ENCODE assay signal across 16 cellular contexts in genomic region chr7:106464169-106464568, GRCh38.
"Had no signal": no experiment of that assay in that cellular context is flagged by ENCODE, and none has a peak within 500 bp of the region (broad histone marks: within the 10 kb centered on the region; RNA-seq: fewer than 3 reads in every experiment).

No MANE protein-coding gene starts in this region.

- H3K9me3 ChIP-seq: gastrocnemius medialis, left ventricle myocardium inferior had no signal

- H3K36me3 Mint-ChIP-seq: memory B cell; natural killer cell; stimulated activated naive B cell treated with anti-CD40 and anti-IgM and Interleukin-4, amounts not matched to agents 10 μg/mL and 1 μg/mL and 100 μg/mL, for 72 hours; type B pancreatic cell had no signal

- DNase-seq: activated CD4-positive, alpha-beta memory T cell treated with anti-CD3 and anti-CD28 coated beads, Interleukin-2, amount 10 ng/mL, durations not matched to agents 7 days and 5 days; activated CD4-positive, alpha-beta T cell treated with anti-CD3 and anti-CD28 coated beads for 1 hour; activated CD8-positive, alpha-beta memory T cell treated with anti-CD3 and anti-CD28 coated beads, Interleukin-2, amount 50 U/mL, for 48 hours; activated naive CD4-positive, alpha-beta T cell treated with Interleukin-2 at 50 U/mL for 16 hours; caudate nucleus; cortex of kidney; effector CD8-positive, alpha-beta T cell; gastrocnemius medialis; left ventricle myocardium inferior; natural killer cell; nucleus accumbens; right cardiac atrium; stimulated activated naive B cell treated with anti-CD40 and anti-IgM and Interleukin-4, amounts not matched to agents 10 μg/mL and 1 μg/mL and 100 μg/mL, for 72 hours had no signal

- H3K4me1 Mint-ChIP-seq: natural killer cell had no signal

- H3K36me3 ChIP-seq: gastrocnemius medialis, left ventricle myocardium inferior had no signal

- H3K27ac Mint-ChIP-seq: activated CD4-positive, alpha-beta memory T cell treated with anti-CD3 and anti-CD28 coated beads, Interleukin-2, amount 10 ng/mL, durations not matched to agents 7 days and 5 days; memory B cell; natural killer cell; T-helper 2 cell treated with Interferon-gamma antibody and Interleukin-4, amounts not matched to agents 5 μg/mL and 100 μg/mL, for 36 hours; type B pancreatic cell had no signal

- H3K4me3 Mint-ChIP-seq: activated CD4-positive, alpha-beta memory T cell treated with anti-CD3 and anti-CD28 coated beads, Interleukin-2, amount 10 ng/mL, durations not matched to agents 7 days and 5 days; memory B cell; natural killer cell; stimulated activated naive B cell treated with anti-CD40 and anti-IgM and Interleukin-4, amounts not matched to agents 10 μg/mL and 1 μg/mL and 100 μg/mL, for 72 hours; T-helper 2 cell treated with Interferon-gamma antibody and Interleukin-4, amounts not matched to agents 5 μg/mL and 100 μg/mL, for 36 hours; type B pancreatic cell had no signal

- H3K27ac ChIP-seq: gastrocnemius medialis, left ventricle myocardium inferior had no signal

- H3K27me3 ChIP-seq: gastrocnemius medialis had no signal

- H3K4me3 ChIP-seq: gastrocnemius medialis, left ventricle myocardium inferior had no signal

- ATAC-seq: gastrocnemius medialis, natural killer cell, right cardiac atrium had no signal

- H3K9me3 Mint-ChIP-seq: activated CD4-positive, alpha-beta memory T cell treated with anti-CD3 and anti-CD28 coated beads, Interleukin-2, amount 10 ng/mL, durations not matched to agents 7 days and 5 days; memory B cell; natural killer cell; stimulated activated naive B cell treated with anti-CD40 and anti-IgM and Interleukin-4, amounts not matched to agents 10 μg/mL and 1 μg/mL and 100 μg/mL, for 72 hours had no signal

- H3K27me3 Mint-ChIP-seq: memory B cell, type B pancreatic cell had no signal
